Comparison of ENCODE assay signal across 25 cellular contexts in genomic region chr4:33078145-33078544, GRCh38.
"Had no signal": no experiment of that assay in that cellular context is flagged by ENCODE, and none has a peak within 500 bp of the region (broad histone marks: within the 10 kb centered on the region; RNA-seq: fewer than 3 reads in every experiment).

No MANE protein-coding gene starts in this region.

- H3K27ac Mint-ChIP-seq: naive thymus-derived CD8-positive, alpha-beta T cell; stimulated activated effector memory CD8-positive, alpha-beta T cell treated with anti-CD3 and anti-CD28 coated beads, Interleukin-12 subunit alpha, Interleukin-12 subunit beta, amount 100 ng/mL, for 72 hours; stimulated activated naive CD8-positive, alpha-beta T cell treated with anti-CD3 and anti-CD28 coated beads, Interleukin-15, Interleukin-2, amounts not matched to agents 100 ng/mL and 50 ng/mL, for 24 hours had no signal

- DNase-seq: heart left ventricle; islet precursor cell; left ventricle myocardium superior; lower lobe of right lung; mammary epithelial cell; mesenchymal stem cell; naive thymus-derived CD8-positive, alpha-beta T cell; nucleus accumbens; psoas muscle; spleen; stimulated activated CD4-positive, alpha-beta T cell treated with anti-CD3 and anti-CD28 coated beads, Interleukin-4, amount 100 ng/mL, for 24 hours; stimulated activated naive CD4-positive, alpha-beta T cell; tibial artery; upper lobe of left lung had no signal

- H3K4me3 Mint-ChIP-seq: naive thymus-derived CD8-positive, alpha-beta T cell; nephron; neural crest cell; stimulated activated effector memory CD8-positive, alpha-beta T cell treated with anti-CD3 and anti-CD28 coated beads, Interleukin-12 subunit alpha, Interleukin-12 subunit beta, amount 100 ng/mL, for 72 hours; stimulated activated naive CD8-positive, alpha-beta T cell treated with anti-CD3 and anti-CD28 coated beads, Interleukin-15, Interleukin-2, amounts not matched to agents 100 ng/mL and 50 ng/mL, for 24 hours had no signal

- H3K9ac ChIP-seq: parathyroid adenoma had no signal

- H3K27me3 ChIP-seq: heart left ventricle, right atrium auricular region, spleen, suprapubic skin, tibial artery, upper lobe of left lung, vagina had no signal

- H3K4me3 ChIP-seq: heart left ventricle, lower lobe of right lung, psoas muscle, right atrium auricular region, skin epidermis, spleen, suprapubic skin, thoracic aorta, tibial artery, upper lobe of left lung, vagina had no signal

- H3K27ac ChIP-seq: heart left ventricle, lower lobe of right lung, parathyroid adenoma, psoas muscle, right atrium auricular region, skin epidermis, spleen, suprapubic skin, thoracic aorta, tibial artery, upper lobe of left lung, vagina had no signal

- H3K27me3 Mint-ChIP-seq: naive thymus-derived CD8-positive, alpha-beta T cell; stimulated activated naive CD8-positive, alpha-beta T cell treated with anti-CD3 and anti-CD28 coated beads, Interleukin-15, Interleukin-2, amounts not matched to agents 100 ng/mL and 50 ng/mL, for 24 hours had no signal

- H3K4me1 ChIP-seq: parathyroid adenoma, psoas muscle, right atrium auricular region, spleen, suprapubic skin, upper lobe of left lung, vagina had no signal

- H3K9me3 ChIP-seq: heart left ventricle, lower lobe of right lung, psoas muscle, right atrium auricular region, spleen, suprapubic skin, thoracic aorta, tibial artery, upper lobe of left lung, vagina had no signal

- ATAC-seq: heart left ventricle; left ventricle myocardium superior; lower lobe of right lung; naive thymus-derived CD8-positive, alpha-beta T cell; psoas muscle; sciatic nerve; stimulated activated effector memory CD8-positive, alpha-beta T cell treated with anti-CD3 and anti-CD28 coated beads, Interleukin-12 subunit alpha, Interleukin-12 subunit beta, amount 100 ng/mL, for 72 hours had no signal

- H2AFZ ChIP-seq: parathyroid adenoma had no signal

- H3K9me3 Mint-ChIP-seq: nephron; neural crest cell; stimulated activated naive CD8-positive, alpha-beta T cell treated with anti-CD3 and anti-CD28 coated beads, Interleukin-15, Interleukin-2, amounts not matched to agents 100 ng/mL and 50 ng/mL, for 24 hours had no signal

- H3K79me2 ChIP-seq: parathyroid adenoma had no signal

- H3K4me1 Mint-ChIP-seq: naive thymus-derived CD8-positive, alpha-beta T cell; stimulated activated effector memory CD8-positive, alpha-beta T cell treated with anti-CD3 and anti-CD28 coated beads, Interleukin-12 subunit alpha, Interleukin-12 subunit beta, amount 100 ng/mL, for 72 hours had no signal

- H3K36me3 ChIP-seq: heart left ventricle, lower lobe of right lung, right atrium auricular region, spleen, suprapubic skin, thoracic aorta, tibial artery, upper lobe of left lung, vagina had no signal

- H3K36me3 Mint-ChIP-seq: naive thymus-derived CD8-positive, alpha-beta T cell; stimulated activated effector memory CD8-positive, alpha-beta T cell treated with anti-CD3 and anti-CD28 coated beads, Interleukin-12 subunit alpha, Interleukin-12 subunit beta, amount 100 ng/mL, for 72 hours had no signal
